8 cellular contexts compared by ENCODE assay signal in genomic region chr15:44728576-44729393, GRCh38. TPM values are rescaled to one million over a fixed set of nuclear protein-coding genes. Genes with fewer than 3 reads are reported as not detected.
DNase-seq lines count a peak whose midpoint lies in the region; ATAC-seq and FAIRE-seq lines count a peak whose summit lies in the region.

No MANE protein-coding gene starts in this region.

- CTCF ChIA-PET in activated CD8-positive, alpha-beta memory T cell treated with anti-CD3 and anti-CD28 coated beads, Interleukin-2, amount 10 ng/mL, durations not matched to agents 7 days and 5 days (lab: Charles Lee) = interaction anchor here (0.7 to 8.6 kb wide), 10 partner anchors 8 to 144 kb away, joined by 3 to 138 read pairs (median 3); partner anchors contain the start of genes B2M, PATL2, SPG11 and TRIM69

- FAIRE-seq in HTR-8/SVneo (lab: Jason Lieb, UNC) = peak; percentile 42

- peak; percentile 96 for DNase-seq in COR-L47 (lab: John Stamatoyannopoulos, UW)
- DNase-seq in HTR-8/SVneo (ENCODE audit: insufficient read length, low spot score) = peak; percentile 93
- peak; percentile 99 for DNase-seq in NOMO-1 treated with DMSO at 0.1 percent for 48 hours (lab: John Stamatoyannopoulos, UW; ENCODE audit: unreplicated experiment)
- peak; percentile 98 for DNase-seq in activated CD8-positive, alpha-beta memory T cell treated with anti-CD3 and anti-CD28 coated beads, Interleukin-2, amount 10 ng/mL, durations not matched to agents 7 days and 5 days
- peak; percentile 92 to 97 (median 93) for DNase-seq in effector memory CD8-positive, alpha-beta T cell
- DNase-seq in medulla oblongata (ENCODE audit: extremely low spot score) = peak; percentile 99
- peak; percentile 91 to 96 (median 92) for DNase-seq in stimulated activated CD4-positive, alpha-beta T cell treated with anti-CD3 and anti-CD28 coated beads, TNF-alpha, amount 100 ng/mL, for 48 hours (ENCODE audit: low read depth in 3 of 3)

- peak overlapping the region; percentile 99 for H3K27ac Mint-ChIP-seq in activated CD8-positive, alpha-beta memory T cell treated with anti-CD3 and anti-CD28 coated beads, Interleukin-2, amount 10 ng/mL, durations not matched to agents 7 days and 5 days
- H3K27ac Mint-ChIP-seq in effector memory CD8-positive, alpha-beta T cell = peak overlapping the region; percentile 99 to 100

- H3K9me3 Mint-ChIP-seq in activated CD8-positive, alpha-beta memory T cell treated with anti-CD3 and anti-CD28 coated beads, Interleukin-2, amount 10 ng/mL, durations not matched to agents 7 days and 5 days (ENCODE audit: low read depth) = no peaks in the 10 kb centered on the region
- no peaks in the 10 kb centered on the region for H3K9me3 Mint-ChIP-seq in effector memory CD8-positive, alpha-beta T cell

- peaks cover 67% of the 10 kb centered on the region for H3K4me1 Mint-ChIP-seq in activated CD8-positive, alpha-beta memory T cell treated with anti-CD3 and anti-CD28 coated beads, Interleukin-2, amount 10 ng/mL, durations not matched to agents 7 days and 5 days
- H3K4me1 Mint-ChIP-seq in effector memory CD8-positive, alpha-beta T cell (ENCODE audit: low read depth in 2 of 2) = peaks cover 57 to 66% of the 10 kb centered on the region in 2 donors

- H3K27me3 Mint-ChIP-seq in activated CD8-positive, alpha-beta memory T cell treated with anti-CD3 and anti-CD28 coated beads, Interleukin-2, amount 10 ng/mL, durations not matched to agents 7 days and 5 days = no peaks in the 10 kb centered on the region
- H3K27me3 Mint-ChIP-seq in effector memory CD8-positive, alpha-beta T cell = no peaks in the 10 kb centered on the region

- H3K36me3 Mint-ChIP-seq in activated CD8-positive, alpha-beta memory T cell treated with anti-CD3 and anti-CD28 coated beads, Interleukin-2, amount 10 ng/mL, durations not matched to agents 7 days and 5 days = peaks cover 29% of the 10 kb centered on the region
- H3K36me3 Mint-ChIP-seq in effector memory CD8-positive, alpha-beta T cell (ENCODE audit: insufficient read depth) = peaks cover 44% of the 10 kb centered on the region

- ATAC-seq in GM21381 (IDR thresholded peaks at IDR 0.05; ENCODE audit: unreplicated experiment) = peak; percentile 68
- peak; percentile 80 for ATAC-seq in activated CD8-positive, alpha-beta memory T cell treated with anti-CD3 and anti-CD28 coated beads, Interleukin-2, amount 10 ng/mL, durations not matched to agents 7 days and 5 days
- peak; percentile 79 for ATAC-seq in effector memory CD8-positive, alpha-beta T cell (replicated peaks)

- peak overlapping the region; percentile 94 for H3K4me3 Mint-ChIP-seq in activated CD8-positive, alpha-beta memory T cell treated with anti-CD3 and anti-CD28 coated beads, Interleukin-2, amount 10 ng/mL, durations not matched to agents 7 days and 5 days
- peak overlapping the region; percentile 96 to 99 for H3K4me3 Mint-ChIP-seq in effector memory CD8-positive, alpha-beta T cell

RNA-seq across cellular contexts. Expression of gene TRIM69, which starts 7.5 kb away (rescaled TPM):
- total RNA-seq in activated CD8-positive, alpha-beta memory T cell treated with anti-CD3 and anti-CD28 coated beads, Interleukin-2, amount 10 ng/mL, durations not matched to agents 7 days and 5 days = 10 to 100 TPM; 79.1 to 79.4 TPM

RNA-seq across cellular contexts. Expression of gene B2M, which starts 17.5 kb away (rescaled TPM):
- total RNA-seq in activated CD8-positive, alpha-beta memory T cell treated with anti-CD3 and anti-CD28 coated beads, Interleukin-2, amount 10 ng/mL, durations not matched to agents 7 days and 5 days = 1,000 to 10,000 TPM; 6,920 to 7,161 TPM

RNA-seq across cellular contexts. Expression of gene PATL2, which starts 17.7 kb away (rescaled TPM):
- total RNA-seq in activated CD8-positive, alpha-beta memory T cell treated with anti-CD3 and anti-CD28 coated beads, Interleukin-2, amount 10 ng/mL, durations not matched to agents 7 days and 5 days = 10 to 100 TPM; 17.2 to 38.4 TPM

Comparison
In these comparisons a context has a peak if more than half of its experiments do, and no peak if none do; other contexts are left out.
1. Peak in every context shown above with its lines: DNase-seq and ATAC-seq.